ENCODE assay signal across 8 cellular contexts in the genomic region with DNA sequence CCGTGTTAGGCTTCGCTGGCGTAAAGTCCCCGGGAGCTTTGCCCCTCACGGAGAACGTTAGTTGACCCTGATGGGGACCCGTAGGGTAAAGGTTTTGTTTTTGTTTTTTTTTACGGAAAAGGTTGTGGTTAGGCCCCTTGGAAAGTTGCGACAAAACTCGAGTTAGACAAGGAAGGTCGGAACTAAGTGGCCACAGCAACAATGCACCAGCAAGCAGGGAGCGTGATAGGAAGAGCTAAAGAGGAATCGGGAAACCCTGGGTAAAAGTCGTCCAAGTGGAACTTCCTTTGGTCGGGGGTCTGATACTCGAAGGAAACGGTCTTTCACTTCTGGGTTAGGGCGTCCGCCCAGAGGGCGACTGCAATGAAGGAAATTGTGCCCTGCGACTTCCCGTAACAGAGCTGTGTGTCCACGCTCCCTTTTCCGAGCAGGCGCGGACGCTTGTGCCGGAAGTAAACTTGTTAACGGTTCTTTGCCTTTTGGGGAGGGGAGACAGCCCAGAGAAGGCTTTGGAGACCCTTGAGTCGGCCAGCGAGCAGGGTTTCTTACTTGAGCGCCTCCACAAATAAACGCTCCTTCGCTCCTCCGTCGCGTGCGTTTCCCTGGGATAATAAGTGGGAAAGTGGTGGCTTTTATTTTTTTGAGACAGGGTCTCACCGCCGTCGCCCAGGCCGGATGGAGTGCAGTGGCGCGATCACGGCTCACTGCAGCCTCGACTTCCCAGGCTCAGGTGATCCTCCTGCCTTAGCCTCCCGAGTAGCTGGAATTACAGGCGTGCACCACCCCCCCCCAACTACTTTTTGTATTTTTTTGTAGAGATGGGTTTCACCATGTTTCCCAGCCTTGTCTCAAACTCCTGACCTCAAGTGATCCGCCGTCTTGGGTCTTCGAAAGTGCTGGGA. TPM values are rescaled to one million over a fixed set of nuclear protein-coding genes. Genes with fewer than 3 reads are reported as not detected.
A peak's percentile ranks its signal among the peaks of the same experiment; 100 is the strongest.
DNase-seq lines count a peak whose midpoint lies in the region; ATAC-seq and TF ChIP-seq lines count a peak whose summit lies in the region.

No MANE protein-coding gene starts in this region.

- ATAC-seq in HG02588 (IDR thresholded peaks at IDR 0.05; ENCODE audit: unreplicated experiment), result peak; percentile 48
- ATAC-seq in thoracic aorta (ENCODE audit: insufficient number of reproducible peaks, low FRiP score, low read depth), result peak; percentile 69

- H3K9me3 Mint-ChIP-seq in activated naive CD4-positive, alpha-beta T cell treated with anti-CD3 and anti-CD28 coated beads, Interleukin-2, amount 50 U/mL, for 24 hours, result no peaks in the 10 kb centered on the region
- H3K9me3 Mint-ChIP-seq in glutamatergic neuron (ENCODE audit: unreplicated experiment), result peaks cover 4% of the 10 kb centered on the region

- peak overlapping the region; percentile 100 for H3K27ac Mint-ChIP-seq in activated naive CD4-positive, alpha-beta T cell treated with anti-CD3 and anti-CD28 coated beads, Interleukin-2, amount 50 U/mL, for 24 hours
- H3K27ac Mint-ChIP-seq in glutamatergic neuron (ENCODE audit: unreplicated experiment), result peak overlapping the region; percentile 99

- H3K36me3 Mint-ChIP-seq in activated naive CD4-positive, alpha-beta T cell treated with anti-CD3 and anti-CD28 coated beads, Interleukin-2, amount 50 U/mL, for 24 hours, result peaks cover 14% of the 10 kb centered on the region
- H3K36me3 Mint-ChIP-seq in glutamatergic neuron (ENCODE audit: unreplicated experiment), result no peaks in the 10 kb centered on the region

- peaks cover 12% of the 10 kb centered on the region for H4K20me1 ChIP-seq in osteoblast (ENCODE audit: insufficient read depth, low read length)

- H3K9me3 ChIP-seq in SK-N-MC (ENCODE audit: low read depth, low read length) (no peaks in the 10 kb centered on the region), osteoblast (ENCODE audit: low read depth, low read length) (no peaks in the 10 kb centered on the region), thoracic aorta (no peaks in the 10 kb centered on the region)

- peak overlapping the region; percentile 93 for H3K4me3 ChIP-seq in GM06990 (replicated peaks; ENCODE audit: low read depth, low read length)
- H3K4me3 ChIP-seq in SK-N-MC, result peak overlapping the region; percentile 86
- H3K4me3 ChIP-seq in osteoblast (ENCODE audit: insufficient read depth, low read length), result peak overlapping the region; percentile 97
- H3K4me3 ChIP-seq in thoracic aorta, result peak overlapping the region; percentile 99

- DNase-seq in GM06990 (ENCODE audit: extremely low read depth, insufficient read length) (peak; percentile 81), NCI-H1048 (lab: John Stamatoyannopoulos, UW) (peak; percentile 37), SK-N-MC (ENCODE audit: low read depth, low spot score) (peak; percentile 81), glutamatergic neuron (peak; percentile 94), osteoblast (ENCODE audit: insufficient read length, low spot score, missing footprints) (peak; percentile 91), thoracic aorta (ENCODE audit: low spot score) (peak; percentile 70)

- H2AFZ ChIP-seq in osteoblast (ENCODE audit: low read length), result peak overlapping the region; percentile 100

- H3K27ac ChIP-seq in SK-N-MC (peak overlapping the region; percentile 96), osteoblast (ENCODE audit: low read depth, low read length) (peak overlapping the region; percentile 98), thoracic aorta (peak overlapping the region; percentile 96 to 97)

- H3K27me3 ChIP-seq in GM06990 (replicated peaks; ENCODE audit: control insufficient read depth, insufficient read depth, low read length), result no peaks in the 10 kb centered on the region
- no peaks in the 10 kb centered on the region for H3K27me3 ChIP-seq in osteoblast (ENCODE audit: insufficient read depth, low read length)
- H3K27me3 ChIP-seq in thoracic aorta (replicated peaks; ENCODE audit: insufficient read depth), result no peaks in the 10 kb centered on the region

- peak overlapping the region; percentile 100 for H3K4me3 Mint-ChIP-seq in activated naive CD4-positive, alpha-beta T cell treated with anti-CD3 and anti-CD28 coated beads, Interleukin-2, amount 50 U/mL, for 24 hours
- H3K4me3 Mint-ChIP-seq in glutamatergic neuron (ENCODE audit: unreplicated experiment), result peak overlapping the region; percentile 100

- H3K4me2 ChIP-seq in osteoblast (ENCODE audit: insufficient read depth, low read length), result peak overlapping the region; percentile 99

- H3K4me1 ChIP-seq in osteoblast (ENCODE audit: insufficient read depth, low read length) (peaks cover 15% of the 10 kb centered on the region), thoracic aorta (ENCODE audit: control insufficient read depth in 1 of 2, low read depth in 2 of 2) (peaks cover 13 to 41% of the 10 kb centered on the region in 2 donors)

- H3K27me3 Mint-ChIP-seq in activated naive CD4-positive, alpha-beta T cell treated with anti-CD3 and anti-CD28 coated beads, Interleukin-2, amount 50 U/mL, for 24 hours, result no peaks in the 10 kb centered on the region
- peaks cover 5% of the 10 kb centered on the region for H3K27me3 Mint-ChIP-seq in glutamatergic neuron (ENCODE audit: unreplicated experiment)

- H3K9ac ChIP-seq in SK-N-MC (ENCODE audit: insufficient read length), result peak overlapping the region; percentile 95

- TF ChIP-seq CTCF in GM06990 (IDR thresholded peaks at IDR 0.05; ENCODE audit: insufficient read depth, low read length, poor library complexity, severe bottlenecking), result no peak
- no peak for TF ChIP-seq CTCF in glutamatergic neuron (IDR thresholded peaks at IDR 0.05; ENCODE audit: partially characterized antibody, unreplicated experiment)
- TF ChIP-seq CTCF in osteoblast (IDR thresholded peaks at IDR 0.05; ENCODE audit: extremely low read depth, low read depth, low read length), result no peak
- no peak for TF ChIP-seq CTCF in thoracic aorta (IDR thresholded peaks at IDR 0.05)

- H3K36me3 ChIP-seq in GM06990 (ENCODE audit: control insufficient read depth, insufficient read depth, low read length) (no peaks in the 10 kb centered on the region; the same call in 1 of the 2 replicates), SK-N-MC (ENCODE audit: insufficient read depth, low read length) (no peaks in the 10 kb centered on the region), osteoblast (ENCODE audit: insufficient read depth, low read length) (no peaks in the 10 kb centered on the region), thoracic aorta (no peaks in the 10 kb centered on the region)

- H3K4me1 Mint-ChIP-seq in activated naive CD4-positive, alpha-beta T cell treated with anti-CD3 and anti-CD28 coated beads, Interleukin-2, amount 50 U/mL, for 24 hours, result peaks cover 69% of the 10 kb centered on the region
- peaks cover 18% of the 10 kb centered on the region for H3K4me1 Mint-ChIP-seq in glutamatergic neuron (ENCODE audit: low read depth, unreplicated experiment)

- peaks cover 65% of the 10 kb centered on the region for H3K79me2 ChIP-seq in osteoblast (ENCODE audit: insufficient read depth, low read length)

RNA-seq across cellular contexts. Expression of gene CLASP1, which starts 0.6 kb away (rescaled TPM):
- total RNA-seq in glutamatergic neuron (ENCODE audit: unreplicated experiment) (163 TPM), osteoblast (46.0 and 51.0 TPM in 2 replicates), thoracic aorta (100 to 1,000 TPM in 1 of 2 donors, 10 to 100 TPM in 1; 69.7 to 113 TPM)

Comparison
In these comparisons a context has a peak if more than half of its experiments do, and no peak if none do; other contexts are left out.
1. Peak in every context shown above with its lines: DNase-seq, ATAC-seq, H3K4me3 ChIP-seq and H3K27ac ChIP-seq.
2. DNase-seq: peak in every context shown above with its lines; median percentile 94 in glutamatergic neuron; 91 in osteoblast; 81 in GM06990; 81 in SK-N-MC; 70 in thoracic aorta; 37 in NCI-H1048.